Comparison of ENCODE assay signal across 8 cellular contexts in genomic region chr1:203268901-203269653, GRCh38. TPM values are rescaled to one million over a fixed set of nuclear protein-coding genes. Genes with fewer than 3 reads are reported as not detected.
A peak's percentile ranks its signal among the peaks of the same experiment; 100 is the strongest.
DNase-seq lines count a peak whose midpoint lies in the region; ATAC-seq and TF ChIP-seq lines count a peak whose summit lies in the region.

No MANE protein-coding gene starts in this region.

- H3K9me3 ChIP-seq in OCI-LY1 (ENCODE audit: low read length) = no peaks in the 10 kb centered on the region
- no peaks in the 10 kb centered on the region for H3K9me3 ChIP-seq in stomach

- ATAC-seq in GM21576 (IDR thresholded peaks at IDR 0.05; ENCODE audit: unreplicated experiment) = no peak

- H3K9me2 ChIP-seq in OCI-LY1 (ENCODE audit: low read depth, low read length) = no peaks in the 10 kb centered on the region

- no peaks in the 10 kb centered on the region for H3K27me3 ChIP-seq in OCI-LY1 (ENCODE audit: insufficient read depth, low read length)
- no peaks in the 10 kb centered on the region for H3K27me3 ChIP-seq in stomach

- TF ChIP-seq EP300 in stomach (IDR thresholded peaks at IDR 0.05) = no peak

- WGBS in stomach, 5 donors = 25 to 40% (median 28%) methylated on average over 5 of the region's 5 CpGs

- TF ChIP-seq POLR2A in stomach (IDR thresholded peaks at IDR 0.05) = no peak

- H3K4me2 ChIP-seq in OCI-LY1 (ENCODE audit: low read length) = peak overlapping the region; percentile 40; the same call in 1 of the 2 replicates

- no peak overlapping the region for H2AFZ ChIP-seq in OCI-LY1 (ENCODE audit: low read length)

- H3K4me1 ChIP-seq in OCI-LY1 (ENCODE audit: insufficient read depth, low read length, severe bottlenecking) (peaks cover 73% of the 10 kb centered on the region), stomach (peaks cover 9 to 39% (median 25%) of the 10 kb centered on the region in 4 donors)

- intact Hi-C loops in stomach (cut with DNase I; ENCODE audit: low total_unique reads) = loop anchor here (5.0 kb wide), 1 partner anchor 218 kb away; no protein-coding TSS in a partner anchor

- H3K27ac ChIP-seq in OCI-LY1 (ENCODE audit: low read depth, low read length, poor library complexity, severe bottlenecking) = peak overlapping the region; percentile 82
- peak overlapping the region in 1 of 5 donors; percentile 44 for H3K27ac ChIP-seq in stomach

- H3F3A ChIP-seq in OCI-LY1 (ENCODE audit: insufficient read depth, low read length) = no peaks in the 10 kb centered on the region

- TF ChIP-seq CTCF in LNCAP (IDR thresholded peaks at IDR 0.05) = peak; percentile 97
- peak; percentile 92 for TF ChIP-seq CTCF in OCI-LY1 (IDR thresholded peaks at IDR 0.05; ENCODE audit: low read length)
- peak in 5 of 7 experiments; percentile 77 to 93 (median 91) for TF ChIP-seq CTCF in stomach (IDR thresholded peaks at IDR 0.05)

- H3K36me3 ChIP-seq in OCI-LY1 (ENCODE audit: insufficient read depth, low read length) (no peaks in the 10 kb centered on the region), stomach (no peaks in the 10 kb centered on the region)

- H3K4me3 ChIP-seq in OCI-LY1 (ENCODE audit: low read depth, low read length, poor library complexity, severe bottlenecking) (no peak overlapping the region), stomach (no peak overlapping the region)

- peak; percentile 40 for DNase-seq in activated T-cell treated with anti-CD3 and anti-CD28 coated beads for 4 hours
- no peak for DNase-seq in activated T-cell treated with anti-CD3 and anti-CD28 coated beads, Interleukin-2, amount 50 U/mL, for 1 hour
- peak; percentile 87 for DNase-seq in astrocyte of the hippocampus (ENCODE audit: low read depth, low spot score)
- peak; percentile 95 for DNase-seq in inferior parietal cortex (ENCODE audit: extremely low spot score)
- no peak for DNase-seq in stomach

- no peaks in the 10 kb centered on the region for H4K20me1 ChIP-seq in OCI-LY1 (ENCODE audit: insufficient read depth, low read length)

- H3K79me2 ChIP-seq in OCI-LY1 (ENCODE audit: insufficient read depth, low read length) = no peaks in the 10 kb centered on the region

- peak overlapping the region; percentile 28; the same call in 1 of the 2 replicates for H3K9ac ChIP-seq in OCI-LY1 (ENCODE audit: low read length)

RNA-seq across cellular contexts. Expression of gene BTG2, which starts 36.2 kb away (rescaled TPM):
- 100 to 1,000 TPM in 3 of 5 donors, 10 to 100 TPM in 2; 80.2 to 231 (median 113) TPM for total RNA-seq in stomach
- polyA plus RNA-seq in stomach = 10 to 100 TPM; 46.4 to 78.9 (median 58.6) TPM

RNA-seq across cellular contexts. Expression of gene CHIT1, which starts 39.6 kb away (rescaled TPM):
- under 1 TPM in 1 of 5 donors, not detected in 4; 0.18 TPM for total RNA-seq in stomach
- polyA plus RNA-seq in stomach = under 1 TPM in 1 of 3 donors, not detected in 2; 0.05 TPM

Comparison
In these comparisons a context has a peak if more than half of its experiments do, and no peak if none do; other contexts are left out.
1. DNase-seq: peak in activated T-cell treated with anti-CD3 and anti-CD28 coated beads for 4 hours (single experiment), astrocyte of the hippocampus (single experiment) and inferior parietal cortex (single experiment); none in activated T-cell treated with anti-CD3 and anti-CD28 coated beads, Interleukin-2, amount 50 U/mL, for 1 hour (single experiment) and stomach (single experiment).
2. Peak in every context shown above with its lines, with median percentiles within 50 percentile points of each other: CTCF ChIP-seq.